In genomic region chr1:95233321-95233736, GRCh38 we compare ENCODE assay signal across 1 cellular context.
TF ChIP-seq lines count a peak whose summit lies in the region.

No MANE protein-coding gene starts in this region.

TF ChIP-seq in K562, 482 proteins besides CTCF, POLR2A, EP300 and RAD21 (continued from another document):
- no peak for TF ChIP-seq E2F6 (IDR thresholded peaks at IDR 0.05; ENCODE audit: borderline replicate concordance in 1 of 2, extremely low read depth in 1 of 2, insufficient read depth in 1 of 2, insufficient read length in 1 of 2, low read depth in 1 of 2, low read length in 1 of 2, poor library complexity in 1 of 2, severe bottlenecking in 1 of 2)
- no peak for TF ChIP-seq ZBTB11 (CRISPR knock-in tag; IDR thresholded peaks at IDR 0.05)
- TF ChIP-seq ZFP1 (CRISPR knock-in tag; IDR thresholded peaks at IDR 0.05): no peak
- no peak for TF ChIP-seq ZNF41 (CRISPR knock-in tag; conservative IDR thresholded peaks at IDR 0.05)
- no peak for TF ChIP-seq ZNF561 (CRISPR knock-in tag; conservative IDR thresholded peaks at IDR 0.05)
- no peak for TF ChIP-seq HNRNPK (IDR thresholded peaks at IDR 0.05; ENCODE audit: low read depth, low read length, poor library complexity, severe bottlenecking)
- no peak for TF ChIP-seq NFE2L1 (tag; IDR thresholded peaks at IDR 0.05; ENCODE audit: borderline replicate concordance, low read depth)
- no peak for TF ChIP-seq SIN3B (IDR thresholded peaks at IDR 0.05; ENCODE audit: low read depth)
- TF ChIP-seq ZFX (CRISPR knock-in tag; IDR thresholded peaks at IDR 0.05): no peak
